In the genomic region with DNA sequence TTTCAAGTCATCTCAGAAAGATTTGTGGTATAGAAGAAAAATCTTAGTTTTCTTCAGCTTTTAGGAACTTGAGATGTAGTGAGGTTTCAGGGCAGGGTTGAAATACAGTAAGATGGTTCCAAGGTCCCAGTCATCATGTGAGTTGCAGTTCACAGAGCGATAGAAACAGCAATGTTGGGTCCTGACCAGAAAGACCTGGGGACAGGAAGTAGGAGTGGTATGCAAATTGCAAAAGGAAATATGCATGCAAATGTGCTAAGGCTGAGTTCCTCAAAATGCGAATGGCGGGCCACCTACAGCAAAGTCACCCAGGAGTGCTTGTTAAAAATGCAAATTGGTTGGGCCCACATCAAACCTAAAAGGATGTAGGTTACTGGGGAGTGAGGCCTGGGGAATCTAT, we compare ENCODE assay signal across 17 cellular contexts.
DNase-seq lines count a peak whose midpoint lies in the region; ATAC-seq and TF ChIP-seq lines count a peak whose summit lies in the region.
"Had no signal": no experiment of that assay in that cellular context is flagged by ENCODE, and none has a peak within 500 bp of the region (broad histone marks: within the 10 kb centered on the region; RNA-seq: fewer than 3 reads in every experiment).

No MANE protein-coding gene starts in this region.

- H3K36me3 ChIP-seq in mucosa of descending colon (ENCODE audit: low read depth) = no peaks in the 10 kb centered on the region

- H3K36me3 Mint-ChIP-seq in WTC11 = no peaks in the 10 kb centered on the region

- POLR2A ChIA-PET in WTC11 (lab: Charles Lee) = no interaction called here

- H3K27ac Mint-ChIP-seq in WTC11 = peak overlapping the region; percentile 80

- no peaks in the 10 kb centered on the region for H3K9me3 ChIP-seq in mucosa of descending colon
- H3K9me3 ChIP-seq: psoas muscle, SK-N-SH had no signal

- ATAC-seq in GM18867 (IDR thresholded peaks at IDR 0.05; ENCODE audit: unreplicated experiment) (peak; percentile 92), GM21529 (IDR thresholded peaks at IDR 0.05; ENCODE audit: unreplicated experiment) (peak; percentile 79), HG03342 (IDR thresholded peaks at IDR 0.05; ENCODE audit: unreplicated experiment) (peak; percentile 59), WTC11 (peak; percentile 91), mucosa of descending colon (no peak)
- ATAC-seq: psoas muscle; stimulated activated naive CD8-positive, alpha-beta T cell treated with anti-CD3 and anti-CD28 coated beads, Interleukin-15, Interleukin-2, amounts not matched to agents 100 U/mL and 50 U/mL, for 24 hours had no signal

- CTCF ChIA-PET in WTC11 (lab: Charles Lee) = no interaction called here

- no peak overlapping the region for H3K4me3 Mint-ChIP-seq in WTC11

- H3K4me1 Mint-ChIP-seq in WTC11 = peaks cover 44% of the 10 kb centered on the region

- intact Hi-C loops in mucosa of descending colon (cut with DNase I, micrococcal nuclease) = no loop called here

- no peak for TF ChIP-seq CTCF in WTC11 (IDR thresholded peaks at IDR 0.05)
- TF ChIP-seq CTCF in mucosa of descending colon (IDR thresholded peaks at IDR 0.05) = no peak
- no peak for TF ChIP-seq CTCF in GM20000 (IDR thresholded peaks at IDR 0.05; ENCODE audit: extremely low read depth, missing control alignments)

- peaks cover 2% of the 10 kb centered on the region for H3K4me1 ChIP-seq in mucosa of descending colon (ENCODE audit: low read depth)
- H3K4me1 ChIP-seq: psoas muscle had no signal

- no peak overlapping the region for H3K4me3 ChIP-seq in mucosa of descending colon
- H3K4me3 ChIP-seq: psoas muscle had no signal

- no peaks in the 10 kb centered on the region for H3K27me3 Mint-ChIP-seq in WTC11 (ENCODE audit: low read depth)

- 0 out of 2 replicates have a peak, but pooled peaks cover 4% of the 10 kb centered on the region for H3K9me3 Mint-ChIP-seq in WTC11

- DNase-seq in WTC11 (ENCODE audit: low spot score) = no peak
- DNase-seq in dedifferentiated amniotic fluid mesenchymal stem cell (ENCODE audit: extremely low spot score) = no peak
- DNase-seq in NCI-H128 (lab: John Stamatoyannopoulos, UW; ENCODE audit: unreplicated experiment) = no peak
- DNase-seq in mucosa of descending colon = no peak
- no peak for DNase-seq in GM20000 (ENCODE audit: low spot score)
- DNase-seq: activated CD4-positive, CD25-positive, alpha-beta regulatory T cell; cortex of kidney; DND-41; NCI-H2029; NK-92 treated with Interleukin-12 subunit alpha and Interleukin-12 subunit beta, amount 100 ng/mL, for 24 hours; psoas muscle; SK-N-SH; stimulated activated CD4-positive, alpha-beta T cell treated with anti-CD3 and anti-CD28 coated beads, Interleukin-2, amount 100 ng/mL, for 24 hours; stimulated activated naive CD8-positive, alpha-beta T cell treated with anti-CD3 and anti-CD28 coated beads, Interleukin-15, Interleukin-2, amounts not matched to agents 100 U/mL and 50 U/mL, for 24 hours had no signal

TF ChIP-seq in WTC11, 78 proteins besides CTCF, POLR2A, EP300 and RAD21:
- TF ChIP-seq ZNF232 (CRISPR knock-in tag; IDR thresholded peaks at IDR 0.05) (no peak), NR2C2 (CRISPR knock-in tag; IDR thresholded peaks at IDR 0.05) (no peak)
TF ChIP-seq in WTC11: peak in this region for 0.
